Comparison of ENCODE assay signal across 16 cellular contexts in genomic region chr13:110677731-110678545, GRCh38. TPM values are rescaled to one million over a fixed set of nuclear protein-coding genes. Genes with fewer than 3 reads are reported as not detected.
DNase-seq lines count a peak whose midpoint lies in the region; ATAC-seq, FAIRE-seq and TF ChIP-seq lines count a peak whose summit lies in the region.
"Had no signal": no experiment of that assay in that cellular context is flagged by ENCODE, and none has a peak within 500 bp of the region (broad histone marks: within the 10 kb centered on the region; RNA-seq: fewer than 3 reads in every experiment).

No MANE protein-coding gene starts in this region.

- intact Hi-C loops in naive thymus-derived CD4-positive, alpha-beta T cell (cut with micrococcal nuclease) = no loop called here

- no peak overlapping the region for H3K4me3 ChIP-seq in AG09309 (ENCODE audit: control insufficient read depth, low read depth, low read length)
- H3K4me3 ChIP-seq in naive thymus-derived CD4-positive, alpha-beta T cell (ENCODE audit: low read length) = no peak overlapping the region
- H3K4me3 ChIP-seq: gastroesophageal sphincter had no signal

- H3K9me3 ChIP-seq in naive thymus-derived CD4-positive, alpha-beta T cell (ENCODE audit: control insufficient read depth in 2 of 3, low read length in 3 of 3) = no peaks in the 10 kb centered on the region
- H3K9me3 ChIP-seq: BE2C, gastroesophageal sphincter, SK-N-SH had no signal

- POLR2A ChIA-PET in naive thymus-derived CD4-positive, alpha-beta T cell (lab: Charles Lee) = no interaction called here

- H3K9me3 Mint-ChIP-seq in naive thymus-derived CD4-positive, alpha-beta T cell = no peaks in the 10 kb centered on the region

- no peak for FAIRE-seq in GM12892 (lab: Jason Lieb, UNC)
- FAIRE-seq: endometrium, islet of Langerhans had no signal

- peaks cover 6 to 67% (median 37%) of the 10 kb centered on the region in 5 donors for H3K36me3 Mint-ChIP-seq in naive thymus-derived CD4-positive, alpha-beta T cell

- CTCF ChIA-PET in naive thymus-derived CD4-positive, alpha-beta T cell (lab: Charles Lee) = no interaction called here

- H3K4me1 Mint-ChIP-seq in naive thymus-derived CD4-positive, alpha-beta T cell = peaks cover 4 to 23% (median 16%) of the 10 kb centered on the region in 7 donors

- H3K27me3 ChIP-seq in naive thymus-derived CD4-positive, alpha-beta T cell (ENCODE audit: control insufficient read depth in 2 of 2, insufficient read depth in 2 of 2, low read length in 2 of 2) = no peaks in the 10 kb centered on the region
- H3K27me3 ChIP-seq: BE2C, gastroesophageal sphincter had no signal

- peak; percentile 25 for TF ChIP-seq CTCF in AG09309 (IDR thresholded peaks at IDR 0.05; ENCODE audit: control insufficient read depth, insufficient read depth, low read depth, low read length, missing control alignments)

- H3K4me3 Mint-ChIP-seq in naive thymus-derived CD4-positive, alpha-beta T cell = no peak overlapping the region

- H3K27ac ChIP-seq in naive thymus-derived CD4-positive, alpha-beta T cell (ENCODE audit: low read depth, low read length) = no peak overlapping the region
- H3K27ac ChIP-seq: gastroesophageal sphincter had no signal

- ATAC-seq in naive thymus-derived CD4-positive, alpha-beta T cell = peak; percentile 16
- ATAC-seq in GM18520 (IDR thresholded peaks at IDR 0.05; ENCODE audit: unreplicated experiment) = no peak
- ATAC-seq: gastroesophageal sphincter had no signal

- DNase-seq in AG09309 (ENCODE audit: low read depth) = peak; percentile 24
- peak; percentile 7 for DNase-seq in EH (ENCODE audit: low read depth)
- peak; percentile 78 for DNase-seq in astrocyte of the hippocampus (ENCODE audit: low read depth, low spot score)
- DNase-seq in naive thymus-derived CD4-positive, alpha-beta T cell = no peak
- DNase-seq in GM12892 (ENCODE audit: insufficient read length) = no peak
- DNase-seq in COR-L47 (lab: John Stamatoyannopoulos, UW) = no peak
- no peak for DNase-seq in T1000 (lab: John Stamatoyannopoulos, UW)
- DNase-seq: BE2C, DND-41, midbrain, NCI-H1105, SK-N-SH had no signal

- no peaks in the 10 kb centered on the region for H3K27me3 Mint-ChIP-seq in naive thymus-derived CD4-positive, alpha-beta T cell

- peaks cover 0 to 65% (median 15%) of the 10 kb centered on the region in 3 experiments for H3K36me3 ChIP-seq in naive thymus-derived CD4-positive, alpha-beta T cell (ENCODE audit: control insufficient read depth in 2 of 3, insufficient read depth in 3 of 3, low read length in 3 of 3)

- TF ChIP-seq POLR2A in GM12892 (IDR thresholded peaks at IDR 0.05; ENCODE audit: low read depth, low read length) = no peak

- peak overlapping the region in 1 of 9 donors; percentile 33 for H3K27ac Mint-ChIP-seq in naive thymus-derived CD4-positive, alpha-beta T cell

- no peaks in the 10 kb centered on the region for H3K4me1 ChIP-seq in naive thymus-derived CD4-positive, alpha-beta T cell (ENCODE audit: control insufficient read depth in 2 of 2, insufficient read depth in 2 of 2, low read length in 2 of 2)
- H3K4me1 ChIP-seq: BE2C, gastroesophageal sphincter had no signal

RNA-seq across cellular contexts. Expression of gene CARS2, which starts 28.0 kb away (rescaled TPM):
- total RNA-seq in naive thymus-derived CD4-positive, alpha-beta T cell = 100 to 1,000 TPM in 2 of 5 experiments, 10 to 100 TPM in 3; 73.1 to 106 (median 89.7) TPM
- polyA plus RNA-seq in naive thymus-derived CD4-positive, alpha-beta T cell = 10 to 100 TPM; 28.6 to 43.1 TPM
- polyA plus RNA-seq in GM12892 (2012; ENCODE audit: missing spikeins) = 77.9 TPM

RNA-seq across cellular contexts. Expression of gene ING1, which starts 35.6 kb away (rescaled TPM):
- total RNA-seq in naive thymus-derived CD4-positive, alpha-beta T cell = 10 to 100 TPM; 14.4 to 33.8 (median 21.8) TPM
- polyA plus RNA-seq in naive thymus-derived CD4-positive, alpha-beta T cell = 10 to 100 TPM in 1 of 2 donors, 1 to 10 TPM in 1; 9.1 to 22.2 TPM
- polyA plus RNA-seq in GM12892 (2012; ENCODE audit: missing spikeins) = 14.6 TPM

Comparison
In these comparisons a context has a peak if more than half of its experiments do, and no peak if none do; other contexts are left out.
1. DNase-seq: peak in AG09309 (single experiment), EH (single experiment) and astrocyte of the hippocampus (single experiment); none in naive thymus-derived CD4-positive, alpha-beta T cell (0 of 9), GM12892 (single experiment), COR-L47 (single experiment) and T1000 (single experiment).